In genomic region chr1:4825841-4826450, GRCh38 we compare ENCODE assay signal across 11 cellular contexts.
DNase-seq lines count a peak whose midpoint lies in the region; ATAC-seq and TF ChIP-seq lines count a peak whose summit lies in the region.
"Had no signal": no experiment of that assay in that cellular context is flagged by ENCODE, and none has a peak within 500 bp of the region (broad histone marks: within the 10 kb centered on the region; RNA-seq: fewer than 3 reads in every experiment).

No MANE protein-coding gene starts in this region.

- H3K36me3 ChIP-seq in GM06990 (ENCODE audit: control insufficient read depth, insufficient read depth, low read length) = no peaks in the 10 kb centered on the region
- H3K36me3 ChIP-seq: vagina had no signal

- H3K4me1 Mint-ChIP-seq in MCF 10A (ENCODE audit: insufficient read depth, unreplicated experiment) (no peaks in the 10 kb centered on the region), naive B cell (no peaks in the 10 kb centered on the region)

- no TSS peak for BruUV-seq in MCF 10A (replicated peaks; lab: Mats Ljungman, UMichigan)

- no peaks in the 10 kb centered on the region for H3K27me3 ChIP-seq in GM06990 (replicated peaks; ENCODE audit: control insufficient read depth, insufficient read depth, low read length)
- H3K27me3 ChIP-seq: vagina had no signal

- H3K27me3 Mint-ChIP-seq in MCF 10A (ENCODE audit: insufficient read depth, unreplicated experiment) (no peaks in the 10 kb centered on the region), naive B cell (peaks cover 5 to 10% (median 5%) of the 10 kb centered on the region in 3 donors)

- ATAC-seq in naive B cell (ENCODE audit: low read depth in 2 of 2) = no peak
- no peak for ATAC-seq in HG03025 (IDR thresholded peaks at IDR 0.05; ENCODE audit: low FRiP score, unreplicated experiment)

- H3K27ac Mint-ChIP-seq in MCF 10A (ENCODE audit: low read depth, unreplicated experiment) (no peak overlapping the region), naive B cell (peak overlapping the region in 1 of 6 donors; percentile 9)
- H3K27ac Mint-ChIP-seq: activated T-cell treated with anti-CD3 and anti-CD28 coated beads, Interleukin-2, amount 50 U/mL, for 24 hours had no signal

- H3K36me3 Mint-ChIP-seq in MCF 10A (ENCODE audit: insufficient read depth, unreplicated experiment) (no peaks in the 10 kb centered on the region), naive B cell (no peaks in the 10 kb centered on the region)

- H3K4me3 ChIP-seq in GM06990 (replicated peaks; ENCODE audit: low read depth, low read length) = no peak overlapping the region
- H3K4me3 ChIP-seq: vagina had no signal

- H3K9me3 Mint-ChIP-seq in MCF 10A (ENCODE audit: unreplicated experiment) = peaks cover 14% of the 10 kb centered on the region
- peaks cover 2 to 18% (median 5%) of the 10 kb centered on the region in 7 donors for H3K9me3 Mint-ChIP-seq in naive B cell

- TF ChIP-seq EP300 in Ishikawa (IDR thresholded peaks at IDR 0.05; ENCODE audit: borderline replicate concordance) = no peak

- POLR2A ChIA-PET in MCF 10A (lab: Yijun Ruan, JAX) = no interaction called here

- intact Hi-C loops in MCF 10A (cut with micrococcal nuclease) = loop anchor here (10.0 kb wide), 1 partner anchor 911 kb away; no protein-coding TSS in a partner anchor

- peak; percentile 52 for TF ChIP-seq CTCF in GM06990 (IDR thresholded peaks at IDR 0.05; ENCODE audit: insufficient read depth, low read length, poor library complexity, severe bottlenecking)
- TF ChIP-seq CTCF in MCF 10A (IDR thresholded peaks at IDR 0.05; ENCODE audit: unreplicated experiment) = no peak

- CTCF ChIA-PET in MCF 10A (lab: Yijun Ruan, JAX) = interaction anchor here (0.8 to 1.1 kb wide), 3 partner anchors 54 to 1099 kb away, joined by 3 to 5 read pairs (median 4); no protein-coding TSS in a partner anchor

- DNase-seq in GM06990 (ENCODE audit: extremely low read depth, insufficient read length) (no peak), MCF 10A (ENCODE audit: unreplicated experiment) (peak; percentile 40), naive B cell (peak; percentile 2), HUDEP-2 (lab: John Stamatoyannopoulos, UW; ENCODE audit: unreplicated experiment in 76 of 76) (no peak), NCI-H774 (lab: John Stamatoyannopoulos, UW) (no peak), mesenteric fat pad (ENCODE audit: low spot score) (no peak)
- DNase-seq: activated T-cell treated with anti-CD3 and anti-CD28 coated beads, Interleukin-2, amount 50 U/mL, for 24 hours; NCI-H146 had no signal

- TF ChIP-seq RAD21 in Ishikawa (IDR thresholded peaks at IDR 0.05; ENCODE audit: low read depth) = peak; percentile 61

- H3K4me3 Mint-ChIP-seq in MCF 10A (ENCODE audit: unreplicated experiment) (no peak overlapping the region), naive B cell (no peak overlapping the region)
- H3K4me3 Mint-ChIP-seq: activated T-cell treated with anti-CD3 and anti-CD28 coated beads, Interleukin-2, amount 50 U/mL, for 24 hours had no signal

TF ChIP-seq in Ishikawa, 13 proteins besides CTCF, POLR2A, EP300 and RAD21:
- TF ChIP-seq MAX (IDR thresholded peaks at IDR 0.05) = no peak
- no peak for TF ChIP-seq TEAD4 (IDR thresholded peaks at IDR 0.05)
- TF ChIP-seq EGR1 (IDR thresholded peaks at IDR 0.05) = no peak

Comparison
In these comparisons a context has a peak if more than half of its experiments do, and no peak if none do; other contexts are left out.
1. DNase-seq: peak in MCF 10A (single experiment) and naive B cell (single experiment); none in GM06990 (single experiment), HUDEP-2 (0 of 76), NCI-H774 (single experiment) and mesenteric fat pad (single experiment).